Comparison of ENCODE assay signal across 8 cellular contexts in genomic region chr7:135147899-135148721, GRCh38. TPM values are rescaled to one million over a fixed set of nuclear protein-coding genes. Genes with fewer than 3 reads are reported as not detected.
DNase-seq lines count a peak whose midpoint lies in the region; ATAC-seq and TF ChIP-seq lines count a peak whose summit lies in the region.

TMEM140 (plus strand) TSS chr7:135148072; CDS start chr7:135164442, 16,370 bp downstream.

- peaks cover 5% of the 10 kb centered on the region for H3K9me3 Mint-ChIP-seq in T-helper 1 cell treated with Interleukin-12 subunit alpha and Interleukin-12 subunit beta and Interleukin-4 antibody, amounts not matched to agents 30 μg/mL and 1 μg/mL, for 36 hours

- H3K9me3 ChIP-seq in liver (ENCODE audit: control insufficient read depth in 4 of 4, low read length in 3 of 4): no peaks in the 10 kb centered on the region

- DNase-seq in AG20443 (ENCODE audit: low spot score) (peak; percentile 62), cardiac fibroblast (ENCODE audit: low read depth in 2 of 2) (peak; percentile 71 to 81), superior temporal gyrus (ENCODE audit: extremely low spot score) (peak; percentile 90), NCI-H1092 (lab: John Stamatoyannopoulos, UW) (no peak)

- peak within 1 kb of the TSS; percentile 89 to 100 for H3K9ac ChIP-seq in liver (ENCODE audit: low read depth in 1 of 2, low read length in 2 of 2)

- peak within 1 kb of the TSS; percentile 84 for H3K4me3 Mint-ChIP-seq in T-helper 1 cell treated with Interleukin-12 subunit alpha and Interleukin-12 subunit beta and Interleukin-4 antibody, amounts not matched to agents 30 μg/mL and 1 μg/mL, for 36 hours

- H3K27me3 Mint-ChIP-seq in T-helper 1 cell treated with Interleukin-12 subunit alpha and Interleukin-12 subunit beta and Interleukin-4 antibody, amounts not matched to agents 30 μg/mL and 1 μg/mL, for 36 hours (ENCODE audit: low read depth): no peaks in the 10 kb centered on the region

- peak; percentile 71 for ATAC-seq in GM19023 (IDR thresholded peaks at IDR 0.05; ENCODE audit: unreplicated experiment)
- peak; percentile 70 for ATAC-seq in HG03139 (IDR thresholded peaks at IDR 0.05; ENCODE audit: unreplicated experiment)

- H3K27me3 ChIP-seq in liver (ENCODE audit: control insufficient read depth in 4 of 4, insufficient read depth in 4 of 4, low read length in 3 of 4): no peaks in the 10 kb centered on the region

- H3K4me1 Mint-ChIP-seq in T-helper 1 cell treated with Interleukin-12 subunit alpha and Interleukin-12 subunit beta and Interleukin-4 antibody, amounts not matched to agents 30 μg/mL and 1 μg/mL, for 36 hours (ENCODE audit: low read depth): peaks cover 57% of the 10 kb centered on the region

- TF ChIP-seq CTCF in cardiac fibroblast (IDR thresholded peaks at IDR 0.05; ENCODE audit: low read depth, low read length) (peak; percentile 10), liver (IDR thresholded peaks at IDR 0.05; ENCODE audit: low read depth, low read length, missing input control) (no peak)

- H3K36me3 ChIP-seq in liver (ENCODE audit: control insufficient read depth in 4 of 4, insufficient read depth in 3 of 4, low read depth in 1 of 4, low read length in 3 of 4): peaks cover 2 to 9% (median 5%) of the 10 kb centered on the region in 4 donors

- H3K36me3 Mint-ChIP-seq in T-helper 1 cell treated with Interleukin-12 subunit alpha and Interleukin-12 subunit beta and Interleukin-4 antibody, amounts not matched to agents 30 μg/mL and 1 μg/mL, for 36 hours (ENCODE audit: low read depth): peaks cover 33% of the 10 kb centered on the region

- under 1% methylated on average over 13 of the region's 13 CpGs for WGBS in liver

- H3K27ac ChIP-seq in liver (ENCODE audit: low read depth in 1 of 2, low read length in 2 of 2): peak within 1 kb of the TSS; percentile 94 to 100

- TF ChIP-seq RAD21 in liver (IDR thresholded peaks at IDR 0.05): peak; percentile 14 to 39

- H3K4me1 ChIP-seq in liver (ENCODE audit: control insufficient read depth in 4 of 4, insufficient read depth in 4 of 4, low read length in 3 of 4): peaks cover 2 to 45% (median 20%) of the 10 kb centered on the region in 4 donors

- H3K27ac Mint-ChIP-seq in T-helper 1 cell treated with Interleukin-12 subunit alpha and Interleukin-12 subunit beta and Interleukin-4 antibody, amounts not matched to agents 30 μg/mL and 1 μg/mL, for 36 hours: peak within 1 kb of the TSS; percentile 92

- H3K4me3 ChIP-seq in cardiac fibroblast (replicated peaks in 1 of 2; ENCODE audit: low read depth in 2 of 2, low read length in 2 of 2) (peak within 1 kb of the TSS; percentile 15 to 58), liver (ENCODE audit: low read depth in 1 of 3, low read length in 3 of 3) (peak within 1 kb of the TSS; percentile 49 to 99 (median 93))

TF ChIP-seq in liver, 16 proteins besides CTCF, POLR2A, EP300 and RAD21:
- peak; percentile 92 to 98 for TF ChIP-seq JUND (IDR thresholded peaks at IDR 0.05)
- peak; percentile 82 for TF ChIP-seq MAX (IDR thresholded peaks at IDR 0.05)
- TF ChIP-seq TAF1 (conservative IDR thresholded peaks at IDR 0.05): peak; percentile 68
- TF ChIP-seq FOXA1 (IDR thresholded peaks at IDR 0.05): peak; percentile 97
- peak; percentile 41 for TF ChIP-seq HNF4G (IDR thresholded peaks at IDR 0.05)
- peak; percentile 98 for TF ChIP-seq FOXA2 (IDR thresholded peaks at IDR 0.05)
- TF ChIP-seq ZBTB33 (IDR thresholded peaks at IDR 0.05): peak; percentile 65
- no peak for TF ChIP-seq GABPA (IDR thresholded peaks at IDR 0.05 in 1 of 2, conservative IDR thresholded peaks at IDR 0.05 in 1 of 2)
- peak; percentile 75 to 86 for TF ChIP-seq HNF4A (conservative IDR thresholded peaks at IDR 0.05)
- TF ChIP-seq REST (IDR thresholded peaks at IDR 0.05): peak; percentile 80
- peak; percentile 80 for TF ChIP-seq ATF3 (IDR thresholded peaks at IDR 0.05)
- TF ChIP-seq EGR1 (IDR thresholded peaks at IDR 0.05; ENCODE audit: low read depth in 2 of 2): peak; percentile 22 to 56
- TF ChIP-seq SP1 (IDR thresholded peaks at IDR 0.05): peak; percentile 77
- peak; percentile 69 to 81 for TF ChIP-seq RXRA (IDR thresholded peaks at IDR 0.05)
- TF ChIP-seq YY1 (IDR thresholded peaks at IDR 0.05): peak; percentile 79
- TF ChIP-seq NR2F2 (IDR thresholded peaks at IDR 0.05): no peak

RNA-seq across cellular contexts. Expression of gene TMEM140, which starts in this region (rescaled TPM):
- total RNA-seq in liver: 10 to 100 TPM; 22.3 to 34.3 TPM
- polyA plus RNA-seq in liver: 10 to 100 TPM; 22.6 to 29.3 TPM
